Comparison of ENCODE assay signal across 1 cellular context in the genomic region with DNA sequence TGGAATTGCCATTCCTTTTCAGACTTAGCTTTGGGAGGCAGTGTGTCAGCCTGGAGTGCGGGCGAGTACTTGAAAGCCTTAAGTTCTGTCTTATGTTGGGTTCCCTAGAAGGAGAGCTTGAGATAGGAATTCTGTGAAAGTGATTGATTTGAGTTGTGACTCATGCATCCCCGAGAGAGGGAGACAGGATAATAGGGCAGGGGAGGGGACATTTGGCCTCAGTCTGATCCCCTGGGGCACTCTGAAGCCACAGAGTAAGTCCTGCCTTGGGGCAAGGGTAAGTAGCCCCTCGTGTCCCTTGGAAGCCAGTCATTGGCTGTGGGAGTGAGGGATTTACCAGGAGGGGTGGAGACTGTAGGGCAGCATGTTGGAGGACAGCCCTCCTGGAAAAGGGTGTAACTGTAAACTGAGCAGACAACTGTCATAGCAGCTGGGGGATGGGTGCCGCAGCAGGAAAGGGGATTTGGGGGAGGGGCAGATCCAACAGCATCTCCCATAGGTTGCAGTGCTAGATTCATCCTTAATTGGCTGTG.
TF ChIP-seq lines count a peak whose summit lies in the region.

No MANE protein-coding gene starts in this region.

TF ChIP-seq in GM23338, 12 proteins besides CTCF, POLR2A, EP300 and RAD21 (continued from another document):
- TF ChIP-seq ZNF462 (CRISPR knock-in tag; IDR thresholded peaks at IDR 0.05) (no peak), POLR2AphosphoS5 (IDR thresholded peaks at IDR 0.05; ENCODE audit: low read depth) (no peak), EZH2phosphoT487 (IDR thresholded peaks at IDR 0.05; ENCODE audit: unreplicated experiment) (no peak), EZH2 (IDR thresholded peaks at IDR 0.05; ENCODE audit: low read depth, unreplicated experiment) (no peak), ZNF114 (CRISPR knock-in tag; IDR thresholded peaks at IDR 0.05) (no peak), NANOG (IDR thresholded peaks at IDR 0.05; ENCODE audit: borderline replicate concordance) (no peak)
TF ChIP-seq in GM23338: peak in this region for 1.
